Comparison of ENCODE assay signal across 1 cellular context in the genomic region with DNA sequence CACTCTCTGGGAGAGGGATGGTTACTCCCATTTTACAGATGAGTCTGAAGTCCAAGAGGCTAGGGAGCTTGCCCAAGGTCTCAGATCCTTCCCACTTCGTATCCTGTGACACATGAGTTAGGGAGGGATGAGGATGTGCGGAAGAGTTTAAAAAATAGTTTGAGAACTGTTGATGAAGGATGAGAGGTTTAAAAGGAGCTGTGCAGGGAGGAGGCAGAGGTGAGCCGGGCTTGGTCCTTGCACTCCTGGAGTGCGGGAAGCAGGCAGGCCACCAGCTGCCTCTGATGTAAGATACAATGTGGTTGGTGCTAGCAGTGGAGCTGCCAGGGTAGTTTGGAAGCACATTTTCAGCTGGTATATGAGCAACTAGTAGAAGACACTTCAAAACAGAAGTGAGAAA.
TF ChIP-seq lines count a peak whose summit lies in the region.

No MANE protein-coding gene starts in this region.

TF ChIP-seq in endothelial cell of umbilical vein, 7 proteins besides CTCF, POLR2A, EP300 and RAD21 (continued from another document):
- TF ChIP-seq MYC (IDR thresholded peaks at IDR 0.05; ENCODE audit: low read depth, low read length) (no peak), POLR2AphosphoS5 (IDR thresholded peaks at IDR 0.05; ENCODE audit: insufficient read depth, low read depth, low read length) (no peak), EZH2 (IDR thresholded peaks at IDR 0.05; ENCODE audit: borderline replicate concordance, low read depth, low read length, severe bottlenecking) (no peak), GATA2 (IDR thresholded peaks at IDR 0.05; ENCODE audit: insufficient read depth, insufficient read length, low read depth, low read length) (no peak), FOS (IDR thresholded peaks at IDR 0.05; ENCODE audit: borderline replicate concordance, insufficient read depth, low read length) (no peak), JUN (IDR thresholded peaks at IDR 0.05; ENCODE audit: borderline replicate concordance, insufficient read depth, insufficient read length, low read depth) (no peak)
